In the genomic region with DNA sequence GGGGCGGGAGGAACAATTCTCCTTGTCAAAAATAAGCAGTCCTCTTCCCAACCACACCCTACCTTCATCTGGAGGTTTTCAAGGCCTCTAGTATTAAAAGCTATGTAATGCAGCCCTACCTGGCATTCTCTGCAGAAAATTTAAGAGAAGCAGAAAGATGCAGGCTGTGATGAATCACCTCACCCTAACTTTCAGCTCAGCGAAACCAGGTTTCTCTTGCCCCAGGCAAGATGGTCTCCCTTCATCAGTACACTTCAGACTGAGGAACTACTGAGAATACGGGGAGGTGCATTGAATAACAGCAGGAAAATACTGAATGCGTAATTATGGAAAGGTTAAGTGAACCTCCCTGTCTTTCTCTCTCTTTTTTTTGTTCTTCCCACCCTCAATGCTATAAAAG, we compare ENCODE assay signal across 22 cellular contexts.
DNase-seq lines count a peak whose midpoint lies in the region; ATAC-seq, FAIRE-seq and TF ChIP-seq lines count a peak whose summit lies in the region.
"Had no signal": no experiment of that assay in that cellular context is flagged by ENCODE, and none has a peak within 500 bp of the region (broad histone marks: within the 10 kb centered on the region; RNA-seq: fewer than 3 reads in every experiment).

No MANE protein-coding gene starts in this region.

- H3K27me3 Mint-ChIP-seq in CD4-positive, alpha-beta T cell: peaks cover 54% of the 10 kb centered on the region
- no peaks in the 10 kb centered on the region for H3K27me3 Mint-ChIP-seq in osteocyte (ENCODE audit: unreplicated experiment)

- no peak for TF ChIP-seq CTCF in WERI-Rb-1 (IDR thresholded peaks at IDR 0.05; ENCODE audit: low read depth, low read length)
- no peak for TF ChIP-seq CTCF in epithelial cell of esophagus (IDR thresholded peaks at IDR 0.05; ENCODE audit: insufficient read depth, low read depth, low read length, missing control alignments)
- TF ChIP-seq CTCF in keratinocyte (optimal IDR thresholded peaks at IDR 0.05 in 1 of 3, IDR thresholded peaks at IDR 0.05 in 1 of 3, conservative IDR thresholded peaks at IDR 0.05 in 1 of 3; ENCODE audit: extremely low read depth in 1 of 3, insufficient read depth in 2 of 3, low read length in 3 of 3): no peak
- TF ChIP-seq CTCF in CD4-positive, alpha-beta T cell (IDR thresholded peaks at IDR 0.05): no peak
- TF ChIP-seq CTCF in osteocyte (IDR thresholded peaks at IDR 0.05): no peak

- H3K4me1 Mint-ChIP-seq in CD4-positive, alpha-beta T cell (ENCODE audit: low read depth): peaks cover 12% of the 10 kb centered on the region
- H3K4me1 Mint-ChIP-seq in osteocyte (ENCODE audit: unreplicated experiment): peaks cover 24% of the 10 kb centered on the region

- H3K36me3 ChIP-seq in WERI-Rb-1 (no peaks in the 10 kb centered on the region), keratinocyte (ENCODE audit: control insufficient read depth in 2 of 2, extremely low read depth in 1 of 2, insufficient read depth in 2 of 2, low read length in 2 of 2) (no peaks in the 10 kb centered on the region)
- H3K36me3 ChIP-seq: BLaER1 treated with 17β-estradiol and CSF1 and Interleukin-3, amounts not matched to agents 10 nM and 100 nM had no signal

- ATAC-seq in CD4-positive, alpha-beta T cell (ENCODE audit: poor library complexity): no peak
- ATAC-seq in HG03457 (IDR thresholded peaks at IDR 0.05; ENCODE audit: unreplicated experiment) (no peak), HG03025 (IDR thresholded peaks at IDR 0.05; ENCODE audit: low FRiP score, unreplicated experiment) (no peak)
- ATAC-seq: HepG2 had no signal

- no peaks in the 10 kb centered on the region for H4K20me1 ChIP-seq in keratinocyte (ENCODE audit: control insufficient read depth, extremely low read depth, insufficient read depth, low read length)
- H4K20me1 ChIP-seq: BLaER1 treated with 17β-estradiol and CSF1 and Interleukin-3, amounts not matched to agents 10 nM and 100 nM had no signal

- H3K36me3 Mint-ChIP-seq in CD4-positive, alpha-beta T cell (ENCODE audit: low read depth): no peaks in the 10 kb centered on the region
- no peaks in the 10 kb centered on the region for H3K36me3 Mint-ChIP-seq in osteocyte (ENCODE audit: unreplicated experiment)
- H3K36me3 Mint-ChIP-seq: IgD-negative memory B cell had no signal

- no peaks in the 10 kb centered on the region for H3K27me3 ChIP-seq in WERI-Rb-1 (ENCODE audit: insufficient read depth, low read depth, severe bottlenecking)
- no peaks in the 10 kb centered on the region for H3K27me3 ChIP-seq in keratinocyte (ENCODE audit: control insufficient read depth, extremely low read depth, insufficient read depth, low read length)
- peaks cover 18% of the 10 kb centered on the region for H3K27me3 ChIP-seq in CD4-positive, alpha-beta T cell (ENCODE audit: control insufficient read depth, insufficient read depth, low read length)

- CTCF ChIA-PET in CD4-positive, alpha-beta T cell (lab: Charles Lee): no interaction called here

- H3K4me3 ChIP-seq in WERI-Rb-1 (ENCODE audit: low read depth, low read length) (no peak overlapping the region), epithelial cell of esophagus (ENCODE audit: low read length) (no peak overlapping the region), keratinocyte (ENCODE audit: control insufficient read depth in 2 of 3, extremely low read depth in 1 of 3, insufficient read depth in 2 of 3, low read depth in 1 of 3, low read length in 3 of 3) (no peak overlapping the region)
- H3K4me3 ChIP-seq: BLaER1 treated with 17β-estradiol and CSF1 and Interleukin-3, amounts not matched to agents 10 nM and 100 nM; GM23248 had no signal

- no peak overlapping the region for H3K4me3 Mint-ChIP-seq in CD4-positive, alpha-beta T cell
- no peak overlapping the region for H3K4me3 Mint-ChIP-seq in osteocyte (ENCODE audit: unreplicated experiment)
- H3K4me3 Mint-ChIP-seq: B cell; CD8-positive, alpha-beta memory T cell; IgD-negative memory B cell had no signal

- no peaks in the 10 kb centered on the region for H3K79me2 ChIP-seq in keratinocyte (ENCODE audit: control insufficient read depth, insufficient read depth, low read length)

- peak; percentile 20 for DNase-seq in ELF-1 (ENCODE audit: low read depth, low spot score)
- no peak for DNase-seq in WERI-Rb-1
- peak; percentile 70 for DNase-seq in epithelial cell of esophagus (ENCODE audit: low read depth)
- no peak for DNase-seq in keratinocyte (ENCODE audit: low read depth, low spot score)
- DNase-seq in CD4-positive, alpha-beta T cell: no peak
- no peak for DNase-seq in osteocyte (ENCODE audit: extremely low spot score, unreplicated experiment)
- DNase-seq: 8988T; CD8-positive, alpha-beta memory T cell; COR-L47; DMS 273 treated with DMSO at 0.1 percent for 48 hours; GDM1; GM23248; HCEC 1CT had no signal

- intact Hi-C loops in CD4-positive, alpha-beta T cell (cut with DNase I, micrococcal nuclease): no loop called here

- H3K4me2 ChIP-seq in keratinocyte (ENCODE audit: control insufficient read depth, extremely low read depth, insufficient read depth, low read depth, low read length): no peak overlapping the region
- H3K4me2 ChIP-seq: BLaER1 treated with 17β-estradiol and CSF1 and Interleukin-3, amounts not matched to agents 10 nM and 100 nM had no signal

- no peaks in the 10 kb centered on the region for H3K9me3 ChIP-seq in WERI-Rb-1 (ENCODE audit: severe bottlenecking)
- no peaks in the 10 kb centered on the region for H3K9me3 ChIP-seq in keratinocyte (ENCODE audit: control insufficient read depth, low read depth, low read length)
- H3K9me3 ChIP-seq in CD4-positive, alpha-beta T cell (ENCODE audit: control insufficient read depth, low read length): no peaks in the 10 kb centered on the region
- H3K9me3 ChIP-seq: BLaER1 treated with 17β-estradiol and CSF1 and Interleukin-3, amounts not matched to agents 10 nM and 100 nM had no signal

- no peak overlapping the region for H3K9ac ChIP-seq in keratinocyte (ENCODE audit: control insufficient read depth, extremely low read depth, insufficient read depth, low read length)
- H3K9ac ChIP-seq: BLaER1 treated with 17β-estradiol and CSF1 and Interleukin-3, amounts not matched to agents 10 nM and 100 nM; GM23248 had no signal

- dilution Hi-C loops in keratinocyte (cut with MboI; ENCODE audit: extremely low pct_ligation_motif_present, low sequenced_read_pairs): no loop called here

- no peaks in the 10 kb centered on the region for H3K9me1 ChIP-seq in keratinocyte (ENCODE audit: control insufficient read depth, extremely low read depth, insufficient read depth, low read length)

- FAIRE-seq in keratinocyte (lab: Jason Lieb, UNC): peak; percentile 64
- FAIRE-seq: GM12892, GM18507, H54, HepG2 had no signal

- H2AFZ ChIP-seq in keratinocyte (ENCODE audit: control insufficient read depth, low read length): no peak overlapping the region
- H2AFZ ChIP-seq: GM23248 had no signal

- H3K4me1 ChIP-seq in keratinocyte (ENCODE audit: control insufficient read depth, extremely low read depth, insufficient read depth, low read length): peaks cover 17% of the 10 kb centered on the region
- H3K4me1 ChIP-seq: BLaER1 treated with 17β-estradiol and CSF1 and Interleukin-3, amounts not matched to agents 10 nM and 100 nM had no signal

- no peak overlapping the region for H3K27ac Mint-ChIP-seq in CD4-positive, alpha-beta T cell
- no peak overlapping the region for H3K27ac Mint-ChIP-seq in osteocyte (ENCODE audit: unreplicated experiment)
- H3K27ac Mint-ChIP-seq: B cell; CD8-positive, alpha-beta memory T cell; IgD-negative memory B cell had no signal

- no peaks in the 10 kb centered on the region for H3K9me3 Mint-ChIP-seq in CD4-positive, alpha-beta T cell
- no peaks in the 10 kb centered on the region for H3K9me3 Mint-ChIP-seq in osteocyte (ENCODE audit: unreplicated experiment)
- H3K9me3 Mint-ChIP-seq: CD8-positive, alpha-beta memory T cell; IgD-negative memory B cell had no signal

- H3K27ac ChIP-seq in WERI-Rb-1 (peak overlapping the region; percentile 52), keratinocyte (ENCODE audit: control insufficient read depth, insufficient read depth, low read length) (no peak overlapping the region)
- H3K27ac ChIP-seq in CD4-positive, alpha-beta T cell (ENCODE audit: low read depth, low read length): no peak overlapping the region
- H3K27ac ChIP-seq: BLaER1 treated with 17β-estradiol and CSF1 and Interleukin-3, amounts not matched to agents 10 nM and 100 nM; GM23248 had no signal

- POLR2A ChIA-PET in CD4-positive, alpha-beta T cell (lab: Charles Lee): no interaction called here

Comparison
In these comparisons a context has a peak if more than half of its experiments do, and no peak if none do; other contexts are left out.
1. DNase-seq: peak in ELF-1 (single experiment) and epithelial cell of esophagus (single experiment); none in WERI-Rb-1 (single experiment), keratinocyte (single experiment), CD4-positive, alpha-beta T cell (0 of 10) and osteocyte (single experiment).